Comparison of ENCODE assay signal across 19 cellular contexts in genomic region chr4:102474736-102475504, GRCh38.
"Had no signal": no experiment of that assay in that cellular context is flagged by ENCODE, and none has a peak within 500 bp of the region (broad histone marks: within the 10 kb centered on the region; RNA-seq: fewer than 3 reads in every experiment).

No MANE protein-coding gene starts in this region.

- H3K4me1 ChIP-seq: gastrocnemius medialis, heart left ventricle, lower lobe of right lung, thyroid gland had no signal

- H3K27ac Mint-ChIP-seq: activated CD4-positive, alpha-beta memory T cell treated with anti-CD3 and anti-CD28 coated beads, Interleukin-2, amount 10 ng/mL, durations not matched to agents 7 days and 5 days; activated CD4-positive, alpha-beta T cell treated with anti-CD3 and anti-CD28 coated beads for 36 hours; activated naive CD8-positive, alpha-beta T cell; naive thymus-derived CD4-positive, alpha-beta T cell; stimulated activated memory B cell treated with anti-CD40 and anti-IgM and Interleukin-4, amounts not matched to agents 10 μg/mL and 1 μg/mL and 100 μg/mL, for 72 hours; T-helper 1 cell treated with Interleukin-12 subunit alpha and Interleukin-12 subunit beta and Interleukin-4 antibody, amounts not matched to agents 30 μg/mL and 1 μg/mL, for 36 hours had no signal

- H3K9me3 ChIP-seq: gastrocnemius medialis, lower lobe of right lung, thyroid gland had no signal

- H3K36me3 ChIP-seq: gastrocnemius medialis, heart left ventricle, lower lobe of right lung, thyroid gland, WERI-Rb-1 had no signal

- H3K4me3 Mint-ChIP-seq: activated CD4-positive, alpha-beta memory T cell treated with anti-CD3 and anti-CD28 coated beads, Interleukin-2, amount 10 ng/mL, durations not matched to agents 7 days and 5 days; activated CD4-positive, alpha-beta T cell treated with anti-CD3 and anti-CD28 coated beads for 36 hours; activated naive CD8-positive, alpha-beta T cell; activated T-cell treated with anti-CD3 and anti-CD28 coated beads, Interleukin-2, amount 50 U/mL, for 4 hours; naive thymus-derived CD4-positive, alpha-beta T cell; stimulated activated memory B cell treated with anti-CD40 and anti-IgM and Interleukin-4, amounts not matched to agents 10 μg/mL and 1 μg/mL and 100 μg/mL, for 72 hours; T-helper 1 cell treated with Interleukin-12 subunit alpha and Interleukin-12 subunit beta and Interleukin-4 antibody, amounts not matched to agents 30 μg/mL and 1 μg/mL, for 36 hours had no signal

- H3K27me3 ChIP-seq: gastrocnemius medialis, heart left ventricle, thyroid gland had no signal

- ATAC-seq: activated CD4-positive, alpha-beta T cell treated with anti-CD3 and anti-CD28 coated beads for 36 hours; activated T-cell treated with anti-CD3 and anti-CD28 coated beads, Interleukin-2, amount 50 U/mL, for 4 hours; gastrocnemius medialis; heart left ventricle; left cardiac atrium; lower lobe of right lung; naive thymus-derived CD4-positive, alpha-beta T cell; stimulated activated memory B cell treated with anti-CD40 and anti-IgM and Interleukin-4, amounts not matched to agents 10 μg/mL and 1 μg/mL and 100 μg/mL, for 72 hours had no signal

- H3K27me3 Mint-ChIP-seq: activated CD4-positive, alpha-beta T cell treated with anti-CD3 and anti-CD28 coated beads for 36 hours; activated naive CD8-positive, alpha-beta T cell; stimulated activated memory B cell treated with anti-CD40 and anti-IgM and Interleukin-4, amounts not matched to agents 10 μg/mL and 1 μg/mL and 100 μg/mL, for 72 hours had no signal

- H3K27ac ChIP-seq: gastrocnemius medialis, heart left ventricle, lower lobe of right lung, thyroid gland, WERI-Rb-1 had no signal

- DNase-seq: activated CD4-positive, alpha-beta memory T cell treated with anti-CD3 and anti-CD28 coated beads, Interleukin-2, amount 10 ng/mL, durations not matched to agents 7 days and 5 days; activated CD4-positive, alpha-beta T cell treated with anti-CD3 and anti-CD28 coated beads for 36 hours; activated gamma-delta T cell; activated T-cell treated with anti-CD3 and anti-CD28 coated beads, Interleukin-2, amount 50 U/mL, for 4 hours; amniotic stem cell; caudate nucleus; effector CD4-positive, alpha-beta T cell; gastrocnemius medialis; heart left ventricle; left cardiac atrium; lower lobe of right lung; naive thymus-derived CD4-positive, alpha-beta T cell; occipital lobe; stimulated activated CD4-positive, alpha-beta T cell treated with anti-CD3 and anti-CD28 coated beads, Interleukin-2, amount 100 ng/mL, for 48 hours; thyroid gland; WERI-Rb-1 had no signal

- H3K4me1 Mint-ChIP-seq: stimulated activated memory B cell treated with anti-CD40 and anti-IgM and Interleukin-4, amounts not matched to agents 10 μg/mL and 1 μg/mL and 100 μg/mL, for 72 hours had no signal

- H3K4me3 ChIP-seq: gastrocnemius medialis, heart left ventricle, lower lobe of right lung, thyroid gland had no signal
